10 cellular contexts compared by ENCODE assay signal in genomic region chr16:982152-983043, GRCh38. TPM values are rescaled to one million over a fixed set of nuclear protein-coding genes. Genes with fewer than 3 reads are reported as not detected.
DNase-seq lines count a peak whose midpoint lies in the region; ATAC-seq and TF ChIP-seq lines count a peak whose summit lies in the region.
"Had no signal": no experiment of that assay in that cellular context is flagged by ENCODE, and none has a peak within 500 bp of the region (broad histone marks: within the 10 kb centered on the region; RNA-seq: fewer than 3 reads in every experiment).

No MANE protein-coding gene starts in this region.

- H3K4me3 ChIP-seq in BE2C (ENCODE audit: low read depth, low read length): no peak overlapping the region

- peak overlapping the region; percentile 54 for H3K4me3 Mint-ChIP-seq in activated T-helper 1 cell treated with anti-CD3 and anti-CD28 coated beads, Interleukin-12 subunit alpha, Interleukin-12 subunit beta, Interleukin-2, Interleukin-4 antibody, amounts not matched to agents 30 ng/mL and 10 ng/mL and 1 ng/mL, durations not matched to agents 14 hours and 24 hours and 36 hours
- H3K4me3 Mint-ChIP-seq in immature natural killer cell: peak overlapping the region; percentile 49 to 62 (median 56)
- H3K4me3 Mint-ChIP-seq in stimulated activated effector memory CD8-positive, alpha-beta T cell treated with anti-CD3 and anti-CD28 coated beads, Interleukin-12 subunit alpha, Interleukin-12 subunit beta, amount 100 ng/mL, for 72 hours: peak overlapping the region; percentile 55

- H3K27ac Mint-ChIP-seq in activated T-helper 1 cell treated with anti-CD3 and anti-CD28 coated beads, Interleukin-12 subunit alpha, Interleukin-12 subunit beta, Interleukin-2, Interleukin-4 antibody, amounts not matched to agents 30 ng/mL and 10 ng/mL and 1 ng/mL, durations not matched to agents 14 hours and 24 hours and 36 hours: no peak overlapping the region
- no peak overlapping the region for H3K27ac Mint-ChIP-seq in immature natural killer cell
- no peak overlapping the region for H3K27ac Mint-ChIP-seq in stimulated activated effector memory CD8-positive, alpha-beta T cell treated with anti-CD3 and anti-CD28 coated beads, Interleukin-12 subunit alpha, Interleukin-12 subunit beta, amount 100 ng/mL, for 72 hours

- H3K27me3 Mint-ChIP-seq in activated T-helper 1 cell treated with anti-CD3 and anti-CD28 coated beads, Interleukin-12 subunit alpha, Interleukin-12 subunit beta, Interleukin-2, Interleukin-4 antibody, amounts not matched to agents 30 ng/mL and 10 ng/mL and 1 ng/mL, durations not matched to agents 14 hours and 24 hours and 36 hours (ENCODE audit: insufficient read depth): peaks cover 9% of the 10 kb centered on the region
- peaks cover 5 to 16% (median 6%) of the 10 kb centered on the region in 3 donors for H3K27me3 Mint-ChIP-seq in immature natural killer cell (ENCODE audit: low read depth in 3 of 3)

- H3K36me3 Mint-ChIP-seq in activated T-helper 1 cell treated with anti-CD3 and anti-CD28 coated beads, Interleukin-12 subunit alpha, Interleukin-12 subunit beta, Interleukin-2, Interleukin-4 antibody, amounts not matched to agents 30 ng/mL and 10 ng/mL and 1 ng/mL, durations not matched to agents 14 hours and 24 hours and 36 hours (ENCODE audit: low read depth): no peaks in the 10 kb centered on the region
- no peaks in the 10 kb centered on the region for H3K36me3 Mint-ChIP-seq in immature natural killer cell
- H3K36me3 Mint-ChIP-seq in stimulated activated effector memory CD8-positive, alpha-beta T cell treated with anti-CD3 and anti-CD28 coated beads, Interleukin-12 subunit alpha, Interleukin-12 subunit beta, amount 100 ng/mL, for 72 hours: no peaks in the 10 kb centered on the region

- peaks cover 88% of the 10 kb centered on the region for H3K27me3 ChIP-seq in BE2C

- H3K4me1 ChIP-seq in BE2C: peaks cover 5% of the 10 kb centered on the region; the same call in 1 of the 2 replicates

- DNase-seq in NCI-H2227 (lab: John Stamatoyannopoulos, UW; ENCODE audit: unreplicated experiment) (peak; percentile 61), NCI-H2227 treated with DMSO at 0.1 percent for 48 hours (lab: John Stamatoyannopoulos, UW) (no peak), immature natural killer cell (no peak), erythroblast (lab: John Stamatoyannopoulos, UW) (no peak), KG1 (lab: John Stamatoyannopoulos, UW) (no peak), BE2C (no peak)
- no peak for DNase-seq in activated T-helper 1 cell treated with anti-CD3 and anti-CD28 coated beads, Interleukin-12 subunit alpha, Interleukin-12 subunit beta, Interleukin-2, Interleukin-4 antibody, amounts not matched to agents 30 ng/mL and 10 ng/mL and 1 ng/mL, durations not matched to agents 14 hours and 24 hours and 36 hours (ENCODE audit: low spot score)
- no peak for DNase-seq in stimulated activated effector memory CD8-positive, alpha-beta T cell treated with anti-CD3 and anti-CD28 coated beads, Interleukin-12 subunit alpha, Interleukin-12 subunit beta, amount 100 ng/mL, for 72 hours (ENCODE audit: low spot score in 2 of 2)
- DNase-seq: NCI-H526 treated with DMSO at 0.1 percent for 48 hours had no signal

- intact Hi-C loops in activated T-helper 1 cell treated with anti-CD3 and anti-CD28 coated beads, Interleukin-12 subunit alpha, Interleukin-12 subunit beta, Interleukin-2, Interleukin-4 antibody, amounts not matched to agents 30 ng/mL and 10 ng/mL and 1 ng/mL, durations not matched to agents 14 hours and 24 hours and 36 hours (cut with micrococcal nuclease): no loop called here

- no peaks in the 10 kb centered on the region for H3K36me3 ChIP-seq in BE2C

- TF ChIP-seq CTCF in BE2C (IDR thresholded peaks at IDR 0.05; ENCODE audit: low read depth, low read length): no peak

- no peaks in the 10 kb centered on the region for H3K9me3 Mint-ChIP-seq in activated T-helper 1 cell treated with anti-CD3 and anti-CD28 coated beads, Interleukin-12 subunit alpha, Interleukin-12 subunit beta, Interleukin-2, Interleukin-4 antibody, amounts not matched to agents 30 ng/mL and 10 ng/mL and 1 ng/mL, durations not matched to agents 14 hours and 24 hours and 36 hours
- peaks cover 0 to 1% (median 0%) of the 10 kb centered on the region in 6 donors for H3K9me3 Mint-ChIP-seq in immature natural killer cell
- H3K9me3 Mint-ChIP-seq in stimulated activated effector memory CD8-positive, alpha-beta T cell treated with anti-CD3 and anti-CD28 coated beads, Interleukin-12 subunit alpha, Interleukin-12 subunit beta, amount 100 ng/mL, for 72 hours: no peaks in the 10 kb centered on the region

- H3K4me1 Mint-ChIP-seq in activated T-helper 1 cell treated with anti-CD3 and anti-CD28 coated beads, Interleukin-12 subunit alpha, Interleukin-12 subunit beta, Interleukin-2, Interleukin-4 antibody, amounts not matched to agents 30 ng/mL and 10 ng/mL and 1 ng/mL, durations not matched to agents 14 hours and 24 hours and 36 hours (ENCODE audit: low read depth): no peaks in the 10 kb centered on the region
- H3K4me1 Mint-ChIP-seq in immature natural killer cell: peaks cover 0 to 2% of the 10 kb centered on the region in 2 donors
- peaks cover 9% of the 10 kb centered on the region for H3K4me1 Mint-ChIP-seq in stimulated activated effector memory CD8-positive, alpha-beta T cell treated with anti-CD3 and anti-CD28 coated beads, Interleukin-12 subunit alpha, Interleukin-12 subunit beta, amount 100 ng/mL, for 72 hours

- no peak for TF ChIP-seq POLR2A in erythroblast (IDR thresholded peaks at IDR 0.05; ENCODE audit: low read length)

- ATAC-seq in stimulated activated effector memory CD8-positive, alpha-beta T cell treated with anti-CD3 and anti-CD28 coated beads, Interleukin-12 subunit alpha, Interleukin-12 subunit beta, amount 100 ng/mL, for 72 hours: no peak
- ATAC-seq: esophagus mucosa had no signal

- no peaks in the 10 kb centered on the region for H3K9me3 ChIP-seq in BE2C

RNA-seq across cellular contexts. Expression of gene SOX8, which starts 0.8 kb away (rescaled TPM):
- 0.47 and 0.61 TPM in 2 replicates for total RNA-seq in activated T-helper 1 cell treated with anti-CD3 and anti-CD28 coated beads, Interleukin-12 subunit alpha, Interleukin-12 subunit beta, Interleukin-2, Interleukin-4 antibody, amounts not matched to agents 30 ng/mL and 10 ng/mL and 1 ng/mL, durations not matched to agents 14 hours and 24 hours and 36 hours
- polyA plus RNA-seq in immature natural killer cell: under 1 TPM in 1 of 3 donors, not detected in 2; 0.12 TPM
- polyA plus RNA-seq in BE2C (2012; ENCODE audit: insufficient read depth, insufficient read length, low read depth): not detected

RNA-seq across cellular contexts. Expression of gene LMF1, which starts 11.6 kb away (rescaled TPM):
- total RNA-seq in activated T-helper 1 cell treated with anti-CD3 and anti-CD28 coated beads, Interleukin-12 subunit alpha, Interleukin-12 subunit beta, Interleukin-2, Interleukin-4 antibody, amounts not matched to agents 30 ng/mL and 10 ng/mL and 1 ng/mL, durations not matched to agents 14 hours and 24 hours and 36 hours: 6.8 and 10.4 TPM in 2 replicates
- polyA plus RNA-seq in immature natural killer cell: 10 to 100 TPM; 12.2 to 15.5 (median 12.6) TPM
- 4.3 TPM for polyA plus RNA-seq in BE2C (2012; ENCODE audit: insufficient read depth, insufficient read length, low read depth)
